In the genomic region with DNA sequence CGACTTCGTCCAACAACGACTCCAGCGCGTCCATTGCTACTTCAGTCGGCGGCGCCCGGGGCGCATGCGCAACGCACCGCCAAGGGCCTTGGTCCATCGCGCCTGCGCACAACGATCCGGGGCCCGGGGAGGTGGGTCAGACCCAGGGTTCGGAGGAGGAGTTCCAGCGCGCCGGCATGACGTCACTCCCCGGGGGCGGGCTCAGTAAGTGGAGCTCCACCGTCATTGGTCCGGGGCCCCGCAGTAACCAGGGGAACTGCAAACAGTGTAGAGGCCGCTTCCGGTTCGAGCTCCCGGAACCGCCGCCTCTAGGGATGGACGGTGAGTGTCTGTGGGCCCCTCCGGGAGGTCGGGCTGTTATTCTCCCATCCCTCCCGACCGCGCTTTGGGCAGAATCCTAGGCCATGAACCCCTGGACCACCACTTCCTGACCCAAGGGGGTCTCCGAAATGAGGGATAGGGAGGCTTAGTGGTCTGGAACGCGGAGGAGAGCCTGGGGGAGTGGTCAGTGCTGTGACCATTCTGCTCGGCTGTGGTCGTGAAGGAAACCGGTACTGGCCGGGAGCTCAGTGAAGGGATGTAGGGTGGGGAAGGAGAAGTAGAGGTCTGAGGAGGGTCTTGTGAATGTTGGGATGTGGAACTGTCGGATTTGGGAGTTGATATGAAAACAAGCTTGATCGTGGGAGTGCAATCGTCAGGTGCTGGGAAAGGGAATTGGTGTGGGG, we compare ENCODE assay signal across 8 cellular contexts. TPM values are rescaled to one million over a fixed set of nuclear protein-coding genes. Genes with fewer than 3 reads are reported as not detected.
DNase-seq lines count a peak whose midpoint lies in the region; ATAC-seq lines count a peak whose summit lies in the region.

A gene with protein sequence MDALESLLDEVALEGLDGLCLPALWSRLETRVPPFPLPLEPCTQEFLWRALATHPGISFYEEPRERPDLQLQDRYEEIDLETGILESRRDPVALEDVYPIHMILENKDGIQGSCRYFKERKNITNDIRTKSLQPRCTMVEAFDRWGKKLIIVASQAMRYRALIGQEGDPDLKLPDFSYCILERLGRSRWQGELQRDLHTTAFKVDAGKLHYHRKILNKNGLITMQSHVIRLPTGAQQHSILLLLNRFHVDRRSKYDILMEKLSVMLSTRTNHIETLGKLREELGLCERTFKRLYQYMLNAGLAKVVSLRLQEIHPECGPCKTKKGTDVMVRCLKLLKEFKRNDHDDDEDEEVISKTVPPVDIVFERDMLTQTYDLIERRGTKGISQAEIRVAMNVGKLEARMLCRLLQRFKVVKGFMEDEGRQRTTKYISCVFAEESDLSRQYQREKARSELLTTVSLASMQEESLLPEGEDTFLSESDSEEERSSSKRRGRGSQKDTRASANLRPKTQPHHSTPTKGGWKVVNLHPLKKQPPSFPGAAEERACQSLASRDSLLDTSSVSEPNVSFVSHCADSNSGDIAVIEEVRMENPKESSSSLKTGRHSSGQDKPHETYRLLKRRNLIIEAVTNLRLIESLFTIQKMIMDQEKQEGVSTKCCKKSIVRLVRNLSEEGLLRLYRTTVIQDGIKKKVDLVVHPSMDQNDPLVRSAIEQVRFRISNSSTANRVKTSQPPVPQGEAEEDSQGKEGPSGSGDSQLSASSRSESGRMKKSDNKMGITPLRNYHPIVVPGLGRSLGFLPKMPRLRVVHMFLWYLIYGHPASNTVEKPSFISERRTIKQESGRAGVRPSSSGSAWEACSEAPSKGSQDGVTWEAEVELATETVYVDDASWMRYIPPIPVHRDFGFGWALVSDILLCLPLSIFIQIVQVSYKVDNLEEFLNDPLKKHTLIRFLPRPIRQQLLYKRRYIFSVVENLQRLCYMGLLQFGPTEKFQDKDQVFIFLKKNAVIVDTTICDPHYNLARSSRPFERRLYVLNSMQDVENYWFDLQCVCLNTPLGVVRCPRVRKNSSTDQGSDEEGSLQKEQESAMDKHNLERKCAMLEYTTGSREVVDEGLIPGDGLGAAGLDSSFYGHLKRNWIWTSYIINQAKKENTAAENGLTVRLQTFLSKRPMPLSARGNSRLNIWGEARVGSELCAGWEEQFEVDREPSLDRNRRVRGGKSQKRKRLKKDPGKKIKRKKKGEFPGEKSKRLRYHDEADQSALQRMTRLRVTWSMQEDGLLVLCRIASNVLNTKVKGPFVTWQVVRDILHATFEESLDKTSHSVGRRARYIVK (N-terminal part only) (minus strand): TSS at position 57 of the 725 bp plus-strand sequence. CDS start 23 bp downstream, at position 34.
A gene (plus strand): TSS at position 288 of the 725 bp plus-strand sequence. CDS start 27 bp downstream, at position 315.

- H3K9me3 ChIP-seq in NT2/D1 (ENCODE audit: insufficient read depth, low read length) (no peaks in the 10 kb centered on the region), endocrine pancreas (ENCODE audit: control insufficient read depth, low read length) (no peaks in the 10 kb centered on the region), mesodermal cell (ENCODE audit: control insufficient read depth, low read length) (no peaks in the 10 kb centered on the region)

- H3K4me3 ChIP-seq in NT2/D1 (ENCODE audit: insufficient read length, low read depth) (peak within 1 kb of the TSS; percentile 98), endocrine pancreas (ENCODE audit: control insufficient read depth, insufficient read depth, low read length) (peak within 1 kb of the TSS; percentile 94), mesodermal cell (ENCODE audit: extremely low read depth, insufficient read depth, low read length, poor library complexity, severe bottlenecking) (peak within 1 kb of the TSS; percentile 91)

- no peaks in the 10 kb centered on the region for H3K4me1 ChIP-seq in NT2/D1 (ENCODE audit: insufficient read depth, insufficient read length)
- no peaks in the 10 kb centered on the region for H3K4me1 ChIP-seq in endocrine pancreas (ENCODE audit: control insufficient read depth, insufficient read depth, low read length)
- no peaks in the 10 kb centered on the region for H3K4me1 ChIP-seq in mesodermal cell (ENCODE audit: control insufficient read depth, insufficient read depth, low read length, poor library complexity, severe bottlenecking)

- peaks cover 37% of the 10 kb centered on the region for H3K4me1 Mint-ChIP-seq in activated CD8-positive, alpha-beta memory T cell treated with anti-CD3 and anti-CD28 coated beads, Interleukin-2, amount 10 ng/mL, durations not matched to agents 7 days and 5 days

- CTCF ChIA-PET in activated CD8-positive, alpha-beta memory T cell treated with anti-CD3 and anti-CD28 coated beads, Interleukin-2, amount 10 ng/mL, durations not matched to agents 7 days and 5 days (lab: Charles Lee): interaction anchor here (0.6 to 1.1 kb wide), 2 partner anchors 16 to 182 kb away, joined by 3 read pairs; no protein-coding TSS in a partner anchor

- peak; percentile 98 for ATAC-seq in GM21381 (IDR thresholded peaks at IDR 0.05; ENCODE audit: unreplicated experiment)
- ATAC-seq in activated CD8-positive, alpha-beta memory T cell treated with anti-CD3 and anti-CD28 coated beads, Interleukin-2, amount 10 ng/mL, durations not matched to agents 7 days and 5 days: peak; percentile 97

- WGBS in mesodermal cell (ENCODE audit: insufficient coverage in 2 of 2), 2 experiments: 0 to 1% methylated on average over 39 to 45 of the region's 51 CpGs

- H3K27me3 ChIP-seq in NT2/D1 (ENCODE audit: insufficient read depth, insufficient read length): no peaks in the 10 kb centered on the region
- no peaks in the 10 kb centered on the region for H3K27me3 ChIP-seq in endocrine pancreas (ENCODE audit: control insufficient read depth, insufficient read depth, low read length)

- peak within 1 kb of the TSS; percentile 99 for H3K4me3 Mint-ChIP-seq in activated CD8-positive, alpha-beta memory T cell treated with anti-CD3 and anti-CD28 coated beads, Interleukin-2, amount 10 ng/mL, durations not matched to agents 7 days and 5 days

- no peaks in the 10 kb centered on the region for H3K9me3 Mint-ChIP-seq in activated CD8-positive, alpha-beta memory T cell treated with anti-CD3 and anti-CD28 coated beads, Interleukin-2, amount 10 ng/mL, durations not matched to agents 7 days and 5 days (ENCODE audit: low read depth)

- peak within 1 kb of the TSS; percentile 92 for H3K27ac ChIP-seq in mesodermal cell (ENCODE audit: low read depth, low read length, severe bottlenecking)

- H3K27ac Mint-ChIP-seq in activated CD8-positive, alpha-beta memory T cell treated with anti-CD3 and anti-CD28 coated beads, Interleukin-2, amount 10 ng/mL, durations not matched to agents 7 days and 5 days: peak within 1 kb of the TSS; percentile 96

- H3K27me3 Mint-ChIP-seq in activated CD8-positive, alpha-beta memory T cell treated with anti-CD3 and anti-CD28 coated beads, Interleukin-2, amount 10 ng/mL, durations not matched to agents 7 days and 5 days: no peaks in the 10 kb centered on the region

- DNase-seq in COR-L47 (lab: John Stamatoyannopoulos, UW) (peak; percentile 96), HUDEP-2 (lab: John Stamatoyannopoulos, UW; ENCODE audit: unreplicated experiment in 76 of 76) (peak; percentile 27 to 99 (median 98)), NT2/D1 (ENCODE audit: low read depth, low spot score) (peak; percentile 98)
- DNase-seq in activated CD8-positive, alpha-beta memory T cell treated with anti-CD3 and anti-CD28 coated beads, Interleukin-2, amount 10 ng/mL, durations not matched to agents 7 days and 5 days: peak; percentile 100
- DNase-seq in stimulated activated CD8-positive, alpha-beta memory T cell treated with anti-CD3 and anti-CD28 coated beads, Interleukin-15, amount 100 ng/mL, for 4 hours (ENCODE audit: low read depth in 2 of 2): peak; percentile 100

- H3K36me3 Mint-ChIP-seq in activated CD8-positive, alpha-beta memory T cell treated with anti-CD3 and anti-CD28 coated beads, Interleukin-2, amount 10 ng/mL, durations not matched to agents 7 days and 5 days: peaks cover 4% of the 10 kb centered on the region

- H3K36me3 ChIP-seq in NT2/D1 (ENCODE audit: insufficient read depth, insufficient read length, low read length) (peaks cover 38% of the 10 kb centered on the region), endocrine pancreas (ENCODE audit: control insufficient read depth, insufficient read depth, low read length) (no peaks in the 10 kb centered on the region), mesodermal cell (ENCODE audit: control insufficient read depth, insufficient read depth, low read length) (peaks cover 8% of the 10 kb centered on the region)

- H3K9ac ChIP-seq in NT2/D1 (ENCODE audit: insufficient read length, low read depth) (peak within 1 kb of the TSS; percentile 98), endocrine pancreas (ENCODE audit: control insufficient read depth, insufficient read depth, low read length) (peak within 1 kb of the TSS; percentile 100)

RNA-seq across cellular contexts. Expression of the first gene that starts in this region (rescaled TPM):
- 10 to 100 TPM; 56.1 to 58.6 TPM for total RNA-seq in activated CD8-positive, alpha-beta memory T cell treated with anti-CD3 and anti-CD28 coated beads, Interleukin-2, amount 10 ng/mL, durations not matched to agents 7 days and 5 days
- 70.9 TPM for polyA plus RNA-seq in mesodermal cell (2013, experiment 1 of 2)
- polyA plus RNA-seq in mesodermal cell (2013, experiment 2 of 2): 59.4 TPM

RNA-seq across cellular contexts. Expression of the second gene that starts in this region (rescaled TPM):
- 10 to 100 TPM; 15.0 to 20.1 TPM for total RNA-seq in activated CD8-positive, alpha-beta memory T cell treated with anti-CD3 and anti-CD28 coated beads, Interleukin-2, amount 10 ng/mL, durations not matched to agents 7 days and 5 days
- polyA plus RNA-seq in mesodermal cell (2013, experiment 1 of 2): 10.7 TPM
- polyA plus RNA-seq in mesodermal cell (2013, experiment 2 of 2): 12.4 TPM

Comparison
In these comparisons a context has a peak if more than half of its experiments do, and no peak if none do; other contexts are left out.
1. Peak in every context shown above with its lines: DNase-seq, ATAC-seq, H3K4me3 ChIP-seq and H3K27ac ChIP-seq.